In genomic region chr11:66491315-66491935, GRCh38 we compare ENCODE assay signal across 12 cellular contexts. TPM values are rescaled to one million over a fixed set of nuclear protein-coding genes. Genes with fewer than 3 reads are reported as not detected.
A peak's percentile ranks its signal among the peaks of the same experiment; 100 is the strongest.
DNase-seq lines count a peak whose midpoint lies in the region; ATAC-seq, FAIRE-seq and TF ChIP-seq lines count a peak whose summit lies in the region.
"Had no signal": no experiment of that assay in that cellular context is flagged by ENCODE, and none has a peak within 500 bp of the region (broad histone marks: within the 10 kb centered on the region; RNA-seq: fewer than 3 reads in every experiment).

No MANE protein-coding gene starts in this region.

- TF ChIP-seq POLR2A in A549 (IDR thresholded peaks at IDR 0.05; ENCODE audit: low read length), result no peak

- 73% methylated on average over 19 of the region's 20 CpGs for WGBS in A549 (ENCODE audit: missing lambda C conversion rate)

- CTCF ChIA-PET in A549 (lab: Yijun Ruan, JAX), result interaction anchor here (0.7 to 6.2 kb wide), 19 partner anchors 8 to 343 kb away, joined by 3 to 27 read pairs (median 4); partner anchors contain the start of genes DPP3 and MRPL11

- H3K79me2 ChIP-seq in SU-DHL-6 (ENCODE audit: insufficient read depth, low read length), result no peaks in the 10 kb centered on the region

- in situ Hi-C loops in GM13977 (cut with MboI; ENCODE audit: low pct_unique_long_range_greater_than_20kb, low sequenced_read_pairs, unreplicated experiment), result no loop called here

- H3K4me2 ChIP-seq in A549 (no peak overlapping the region), SU-DHL-6 (ENCODE audit: low read depth, low read length, poor library complexity, severe bottlenecking) (no peak overlapping the region)
- H3K4me2 ChIP-seq: BLaER1 had no signal

- H3K27ac ChIP-seq in A549 (no peak overlapping the region), SU-DHL-6 (ENCODE audit: low read depth, low read length) (no peak overlapping the region), iPS-20b (ENCODE audit: low read length) (peak overlapping the region; percentile 45)
- H3K27ac ChIP-seq: BLaER1, heart right ventricle, spleen had no signal

- H3K36me3 ChIP-seq in SU-DHL-6 (ENCODE audit: low read length) (no peaks in the 10 kb centered on the region), iPS-20b (ENCODE audit: insufficient read depth, low read depth, low read length) (peaks cover 59% of the 10 kb centered on the region)

- no peak for DNase-seq in A549 (ENCODE audit: low read depth in 1 of 2, low spot score in 1 of 2)
- no peak for DNase-seq in GM13977 (ENCODE audit: low spot score)
- DNase-seq in ecto neural progenitor cell (ENCODE audit: low spot score), result no peak
- DNase-seq in middle frontal gyrus (ENCODE audit: extremely low spot score, low spot score), result no peak
- no peak for DNase-seq in NCI-H1694 (lab: John Stamatoyannopoulos, UW)
- DNase-seq in amygdala (lab: John Stamatoyannopoulos, UW), result no peak
- DNase-seq: activated T-cell treated with anti-CD3 and anti-CD28 coated beads, Interleukin-2, amount 50 U/mL, for 4 hours; heart right ventricle; spleen had no signal

- FAIRE-seq in A549 (lab: Jason Lieb, UNC), result no peak

- H3K9me3 ChIP-seq in A549 (no peaks in the 10 kb centered on the region), SU-DHL-6 (ENCODE audit: insufficient read depth, low read length) (no peaks in the 10 kb centered on the region), iPS-20b (ENCODE audit: insufficient read depth, low read depth, low read length) (no peaks in the 10 kb centered on the region)
- H3K9me3 ChIP-seq: BLaER1, heart right ventricle, spleen had no signal

- H3K27me3 ChIP-seq in SU-DHL-6 (ENCODE audit: low read length) (no peaks in the 10 kb centered on the region), iPS-20b (ENCODE audit: insufficient read depth, low read length) (no peaks in the 10 kb centered on the region)
- H3K27me3 ChIP-seq: BLaER1, heart right ventricle, spleen had no signal

- no peak for TF ChIP-seq RAD21 in A549 (conservative IDR thresholded peaks at IDR 0.05 in 1 of 2, IDR thresholded peaks at IDR 0.05 in 1 of 2)

- H3K9me2 ChIP-seq in SU-DHL-6 (replicated peaks; ENCODE audit: insufficient read depth, low read length), result no peaks in the 10 kb centered on the region

- peak; percentile 69 to 83; a peak in 4 of 6 replicates for ATAC-seq in A549
- ATAC-seq: heart right ventricle had no signal

- H3K9ac ChIP-seq in SU-DHL-6 (ENCODE audit: low read length), result no peak overlapping the region
- peak overlapping the region; percentile 5; the same call in 1 of the 2 replicates for H3K9ac ChIP-seq in iPS-20b (ENCODE audit: low read depth, low read length)

- no peak for TF ChIP-seq EP300 in A549 (IDR thresholded peaks at IDR 0.05)

- H2AFZ ChIP-seq in SU-DHL-6 (ENCODE audit: low read depth, low read length, severe bottlenecking), result no peak overlapping the region

- TF ChIP-seq CTCF in A549 (IDR thresholded peaks at IDR 0.05) (0 out of 3 replicates have a peak, but pooled peaks have one; percentile 11), GM13977 (IDR thresholded peaks at IDR 0.05; ENCODE audit: extremely low read depth, insufficient read depth, missing control alignments) (peak; percentile 21), SU-DHL-6 (IDR thresholded peaks at IDR 0.05; ENCODE audit: insufficient read depth, low read length, poor library complexity, severe bottlenecking) (peak; percentile 15)

- POLR2A ChIA-PET in A549 (lab: Yijun Ruan, JAX), result interaction anchor here (2.3 kb wide), 1 partner anchor 11 kb away, joined by 12 read pairs; the partner anchor contains the start of gene DPP3

- no peaks in the 10 kb centered on the region for H3F3A ChIP-seq in SU-DHL-6 (ENCODE audit: insufficient read depth)

- no peaks in the 10 kb centered on the region for H4K20me1 ChIP-seq in SU-DHL-6 (ENCODE audit: low read depth, low read length)

- H3K4me3 ChIP-seq in A549 (no peak overlapping the region), SU-DHL-6 (ENCODE audit: insufficient read depth, low read length, poor library complexity, severe bottlenecking) (no peak overlapping the region), iPS-20b (ENCODE audit: low read length) (no peak overlapping the region)
- H3K4me3 ChIP-seq: BLaER1, heart right ventricle, spleen had no signal

- H3K4me1 ChIP-seq in A549 (no peaks in the 10 kb centered on the region), iPS-20b (ENCODE audit: insufficient read depth, low read length) (peaks cover 3% of the 10 kb centered on the region; the same call in 1 of the 2 replicates)
- H3K4me1 ChIP-seq: heart right ventricle, spleen had no signal

TF ChIP-seq in A549, 52 proteins besides CTCF, POLR2A, EP300 and RAD21:
- TF ChIP-seq KDM5A (IDR thresholded peaks at IDR 0.05) (no peak), CEBPB (IDR thresholded peaks at IDR 0.05) (no peak), MAZ (IDR thresholded peaks at IDR 0.05; ENCODE audit: borderline replicate concordance, low read depth, low read length) (no peak), EHMT2 (IDR thresholded peaks at IDR 0.05; ENCODE audit: low read depth) (no peak), CHD2 (IDR thresholded peaks at IDR 0.05; ENCODE audit: low read length, partially characterized antibody) (no peak), FOSB (CRISPR knock-in tag; IDR thresholded peaks at IDR 0.05) (no peak), EHF (CRISPR knock-in tag; IDR thresholded peaks at IDR 0.05) (no peak), NFE2L2 (conservative IDR thresholded peaks at IDR 0.05; ENCODE audit: low read length) (no peak), ELK1 (IDR thresholded peaks at IDR 0.05; ENCODE audit: low read depth, low read length) (no peak)

RNA-seq across cellular contexts. Expression of gene DPP3, which starts 11.2 kb away (rescaled TPM):
- polyA plus RNA-seq in A549 (2011; rRNA removed) (52.2 TPM in 2 replicates), A549 (2017; fragmentation: RNase III; extraction: RNeasy Plus Mini Kit Qiagen cat#74134 plus additional on column Dnase treatment) (70.5 to 71.7 TPM (median 71.1 TPM) in 3 replicates)
- 66.8 and 90.8 TPM in 2 replicates for polyA plus RNA-seq in A549 (2012; cell fraction: cytosol; rRNA removed)
- polyA plus RNA-seq in A549 (2012; cell fraction: nucleus; rRNA removed), result 139 and 159 TPM in 2 replicates
- 66.8 and 71.6 TPM in 2 replicates for polyA minus RNA-seq in A549 (2011; rRNA and poly(A)+ RNA removed)

RNA-seq across cellular contexts. Expression of gene BBS1, which starts 19.0 kb away (rescaled TPM):
- polyA plus RNA-seq in A549 (2011; rRNA removed) (12.5 and 14.7 TPM in 2 replicates), A549 (2017; fragmentation: RNase III; extraction: RNeasy Plus Mini Kit Qiagen cat#74134 plus additional on column Dnase treatment) (10.9 to 13.4 TPM (median 12.5 TPM) in 3 replicates)
- 13.3 and 13.9 TPM in 2 replicates for polyA plus RNA-seq in A549 (2012; cell fraction: cytosol; rRNA removed)
- polyA plus RNA-seq in A549 (2012; cell fraction: nucleus; rRNA removed), result 39.7 and 42.5 TPM in 2 replicates
- 22.1 and 25.1 TPM in 2 replicates for polyA minus RNA-seq in A549 (2011; rRNA and poly(A)+ RNA removed)

RNA-seq across cellular contexts. Expression of gene PELI3, which starts 24.7 kb away (rescaled TPM):
- polyA plus RNA-seq in A549 (2011; rRNA removed) (2.3 and 2.7 TPM in 2 replicates), A549 (2017; fragmentation: RNase III; extraction: RNeasy Plus Mini Kit Qiagen cat#74134 plus additional on column Dnase treatment) (4.4 to 5.7 TPM (median 5.6 TPM) in 3 replicates)
- polyA plus RNA-seq in A549 (2012; cell fraction: cytosol; rRNA removed), result 3.5 and 5.9 TPM in 2 replicates
- 4.7 and 8.3 TPM in 2 replicates for polyA plus RNA-seq in A549 (2012; cell fraction: nucleus; rRNA removed)
- polyA minus RNA-seq in A549 (2011; rRNA and poly(A)+ RNA removed), result 6.2 and 8.3 TPM in 2 replicates

RNA-seq across cellular contexts. Expression of gene MRPL11, which starts 52.8 kb away (rescaled TPM):
- polyA plus RNA-seq in A549 (2011; rRNA removed) (62.9 and 70.1 TPM in 2 replicates), A549 (2017; fragmentation: RNase III; extraction: RNeasy Plus Mini Kit Qiagen cat#74134 plus additional on column Dnase treatment) (71.9 to 73.8 TPM (median 73.5 TPM) in 3 replicates)
- polyA plus RNA-seq in A549 (2012; cell fraction: cytosol; rRNA removed), result 71.9 and 85.0 TPM in 2 replicates
- 35.0 and 45.6 TPM in 2 replicates for polyA plus RNA-seq in A549 (2012; cell fraction: nucleus; rRNA removed)
- 26.8 and 28.1 TPM in 2 replicates for polyA minus RNA-seq in A549 (2011; rRNA and poly(A)+ RNA removed)

RNA-seq across cellular contexts. Expression of gene ZDHHC24, which starts 54.4 kb away (rescaled TPM):
- polyA plus RNA-seq in A549 (2011; rRNA removed) (8.4 and 8.6 TPM in 2 replicates), A549 (2017; fragmentation: RNase III; extraction: RNeasy Plus Mini Kit Qiagen cat#74134 plus additional on column Dnase treatment) (6.8 to 9.3 TPM (median 8.7 TPM) in 3 replicates)
- polyA plus RNA-seq in A549 (2012; cell fraction: cytosol; rRNA removed), result 10.4 and 18.1 TPM in 2 replicates
- polyA plus RNA-seq in A549 (2012; cell fraction: nucleus; rRNA removed), result 11.5 and 19.4 TPM in 2 replicates
- 4.3 and 5.1 TPM in 2 replicates for polyA minus RNA-seq in A549 (2011; rRNA and poly(A)+ RNA removed)
